ENCODE assay signal across 1 cellular context in the genomic region with DNA sequence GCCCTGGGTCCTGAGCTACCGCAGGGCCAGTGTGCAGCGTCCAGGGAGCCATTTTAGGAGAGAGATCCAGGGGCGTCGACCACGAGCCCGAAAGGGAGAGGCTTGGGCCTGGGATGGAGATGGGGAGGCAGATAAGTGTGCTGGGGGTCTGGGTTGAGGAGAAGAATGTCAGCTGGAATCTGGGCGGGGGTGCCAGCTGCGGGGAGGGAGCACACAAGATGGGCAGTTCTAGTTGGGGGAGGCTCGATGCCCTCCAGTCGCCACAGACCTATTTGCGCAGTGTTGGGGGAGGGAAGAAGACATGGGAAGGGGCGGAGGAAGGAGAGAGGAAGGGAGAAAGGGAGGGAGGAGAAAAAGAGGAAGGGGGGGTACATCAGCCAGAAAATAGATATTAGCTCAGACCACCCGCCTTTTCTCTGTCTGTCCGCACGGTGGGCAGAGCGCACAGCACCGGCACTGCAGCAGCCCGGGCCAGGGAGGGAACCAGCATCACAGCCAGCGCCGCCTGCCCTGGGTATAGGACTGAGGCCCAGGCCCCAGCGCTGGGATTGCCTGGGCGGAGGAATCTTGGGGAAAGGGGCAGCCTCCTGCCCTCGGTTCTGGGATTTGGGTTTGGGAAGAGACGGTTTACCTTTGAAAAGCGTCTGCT.
TF ChIP-seq lines count a peak whose summit lies in the region.

No MANE protein-coding gene starts in this region.

TF ChIP-seq in HEK293, 187 proteins besides CTCF, POLR2A, EP300 and RAD21 (continued from another document and continues in another):
- TF ChIP-seq, protein P1, sequence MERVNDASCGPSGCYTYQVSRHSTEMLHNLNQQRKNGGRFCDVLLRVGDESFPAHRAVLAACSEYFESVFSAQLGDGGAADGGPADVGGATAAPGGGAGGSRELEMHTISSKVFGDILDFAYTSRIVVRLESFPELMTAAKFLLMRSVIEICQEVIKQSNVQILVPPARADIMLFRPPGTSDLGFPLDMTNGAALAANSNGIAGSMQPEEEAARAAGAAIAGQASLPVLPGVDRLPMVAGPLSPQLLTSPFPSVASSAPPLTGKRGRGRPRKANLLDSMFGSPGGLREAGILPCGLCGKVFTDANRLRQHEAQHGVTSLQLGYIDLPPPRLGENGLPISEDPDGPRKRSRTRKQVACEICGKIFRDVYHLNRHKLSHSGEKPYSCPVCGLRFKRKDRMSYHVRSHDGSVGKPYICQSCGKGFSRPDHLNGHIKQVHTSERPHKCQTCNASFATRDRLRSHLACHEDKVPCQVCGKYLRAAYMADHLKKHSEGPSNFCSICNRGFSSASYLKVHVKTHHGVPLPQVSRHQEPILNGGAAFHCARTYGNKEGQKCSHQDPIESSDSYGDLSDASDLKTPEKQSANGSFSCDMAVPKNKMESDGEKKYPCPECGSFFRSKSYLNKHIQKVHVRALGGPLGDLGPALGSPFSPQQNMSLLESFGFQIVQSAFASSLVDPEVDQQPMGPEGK (tag by site-specific recombination; IDR thresholded peaks at IDR 0.05) = peak; percentile 98
- TF ChIP-seq ZFP69B (tag by site-specific recombination; IDR thresholded peaks at IDR 0.05) (peak; percentile 21; the same call in 1 of the 2 replicates), ZSCAN30 (tag by site-specific recombination; IDR thresholded peaks at IDR 0.05) (0 out of 2 replicates have a peak, but pooled peaks have one; percentile 23), ZNF660 (tag by site-specific recombination; IDR thresholded peaks at IDR 0.05) (0 out of 2 replicates have a peak, but pooled peaks have one; percentile 35), FEZF1 (tag by site-specific recombination; IDR thresholded peaks at IDR 0.05) (peak; percentile 53), SP7 (tag by site-specific recombination; IDR thresholded peaks at IDR 0.05) (0 out of 2 replicates have a peak, but pooled peaks have one; percentile 21), GLIS2 (tag by site-specific recombination; IDR thresholded peaks at IDR 0.05) (peak; percentile 74), TRIM28 (IDR thresholded peaks at IDR 0.05; ENCODE audit: borderline replicate concordance, low read length) (peak; percentile 56; the same call in 1 of the 2 replicates), ZNF26 (tag by site-specific recombination; IDR thresholded peaks at IDR 0.05) (no peak), ZXDB (tag by site-specific recombination; IDR thresholded peaks at IDR 0.05) (peak; percentile 70), ZNF274 (IDR thresholded peaks at IDR 0.05; ENCODE audit: low read length) (no peak), ZNF274 (tag by site-specific recombination; IDR thresholded peaks at IDR 0.05; ENCODE audit: borderline replicate concordance) (no peak), ZNF366 (tag by site-specific recombination; conservative IDR thresholded peaks at IDR 0.05) (peak; percentile 87), ZNF248 (tag by site-specific recombination; IDR thresholded peaks at IDR 0.05) (no peak), ZNF692 (tag by site-specific recombination; IDR thresholded peaks at IDR 0.05) (peak; percentile 58), KLF7 (tag by site-specific recombination; IDR thresholded peaks at IDR 0.05; ENCODE audit: borderline replicate concordance) (peak; percentile 67; the same call in 1 of the 2 replicates), REPIN1 (tag by site-specific recombination; IDR thresholded peaks at IDR 0.05; ENCODE audit: low read depth) (no peak), ZNF18 (tag by site-specific recombination; IDR thresholded peaks at IDR 0.05) (no peak), KLF8 (tag by site-specific recombination; IDR thresholded peaks at IDR 0.05) (peak; percentile 96), ZBTB10 (tag by site-specific recombination; IDR thresholded peaks at IDR 0.05) (peak; percentile 77), ZNF623 (tag by site-specific recombination; IDR thresholded peaks at IDR 0.05) (no peak), ZNF76 (tag by site-specific recombination; IDR thresholded peaks at IDR 0.05; ENCODE audit: borderline replicate concordance, low read depth) (peak; percentile 77), PBX3 (CRISPR knock-in tag; IDR thresholded peaks at IDR 0.05) (no peak), ZNF341 (tag by site-specific recombination; IDR thresholded peaks at IDR 0.05; ENCODE audit: low read depth) (peak; percentile 95), ZEB2 (tag by site-specific recombination; IDR thresholded peaks at IDR 0.05) (peak; percentile 67; the same call in 1 of the 2 replicates), ZIC2 (tag by site-specific recombination; IDR thresholded peaks at IDR 0.05) (peak; percentile 12; the same call in 1 of the 2 replicates), ZNF704 (tag by site-specific recombination; IDR thresholded peaks at IDR 0.05) (no peak)
- TF ChIP-seq, protein P2, sequence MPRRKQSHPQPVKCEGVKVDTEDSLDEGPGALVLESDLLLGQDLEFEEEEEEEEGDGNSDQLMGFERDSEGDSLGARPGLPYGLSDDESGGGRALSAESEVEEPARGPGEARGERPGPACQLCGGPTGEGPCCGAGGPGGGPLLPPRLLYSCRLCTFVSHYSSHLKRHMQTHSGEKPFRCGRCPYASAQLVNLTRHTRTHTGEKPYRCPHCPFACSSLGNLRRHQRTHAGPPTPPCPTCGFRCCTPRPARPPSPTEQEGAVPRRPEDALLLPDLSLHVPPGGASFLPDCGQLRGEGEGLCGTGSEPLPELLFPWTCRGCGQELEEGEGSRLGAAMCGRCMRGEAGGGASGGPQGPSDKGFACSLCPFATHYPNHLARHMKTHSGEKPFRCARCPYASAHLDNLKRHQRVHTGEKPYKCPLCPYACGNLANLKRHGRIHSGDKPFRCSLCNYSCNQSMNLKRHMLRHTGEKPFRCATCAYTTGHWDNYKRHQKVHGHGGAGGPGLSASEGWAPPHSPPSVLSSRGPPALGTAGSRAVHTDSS (tag by site-specific recombination; IDR thresholded peaks at IDR 0.05) = peak; percentile 88
- TF ChIP-seq, protein P3, sequence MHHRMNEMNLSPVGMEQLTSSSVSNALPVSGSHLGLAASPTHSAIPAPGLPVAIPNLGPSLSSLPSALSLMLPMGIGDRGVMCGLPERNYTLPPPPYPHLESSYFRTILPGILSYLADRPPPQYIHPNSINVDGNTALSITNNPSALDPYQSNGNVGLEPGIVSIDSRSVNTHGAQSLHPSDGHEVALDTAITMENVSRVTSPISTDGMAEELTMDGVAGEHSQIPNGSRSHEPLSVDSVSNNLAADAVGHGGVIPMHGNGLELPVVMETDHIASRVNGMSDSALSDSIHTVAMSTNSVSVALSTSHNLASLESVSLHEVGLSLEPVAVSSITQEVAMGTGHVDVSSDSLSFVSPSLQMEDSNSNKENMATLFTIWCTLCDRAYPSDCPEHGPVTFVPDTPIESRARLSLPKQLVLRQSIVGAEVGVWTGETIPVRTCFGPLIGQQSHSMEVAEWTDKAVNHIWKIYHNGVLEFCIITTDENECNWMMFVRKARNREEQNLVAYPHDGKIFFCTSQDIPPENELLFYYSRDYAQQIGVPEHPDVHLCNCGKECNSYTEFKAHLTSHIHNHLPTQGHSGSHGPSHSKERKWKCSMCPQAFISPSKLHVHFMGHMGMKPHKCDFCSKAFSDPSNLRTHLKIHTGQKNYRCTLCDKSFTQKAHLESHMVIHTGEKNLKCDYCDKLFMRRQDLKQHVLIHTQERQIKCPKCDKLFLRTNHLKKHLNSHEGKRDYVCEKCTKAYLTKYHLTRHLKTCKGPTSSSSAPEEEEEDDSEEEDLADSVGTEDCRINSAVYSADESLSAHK (tag by site-specific recombination; IDR thresholded peaks at IDR 0.05) = no peak
- TF ChIP-seq, protein P4, sequence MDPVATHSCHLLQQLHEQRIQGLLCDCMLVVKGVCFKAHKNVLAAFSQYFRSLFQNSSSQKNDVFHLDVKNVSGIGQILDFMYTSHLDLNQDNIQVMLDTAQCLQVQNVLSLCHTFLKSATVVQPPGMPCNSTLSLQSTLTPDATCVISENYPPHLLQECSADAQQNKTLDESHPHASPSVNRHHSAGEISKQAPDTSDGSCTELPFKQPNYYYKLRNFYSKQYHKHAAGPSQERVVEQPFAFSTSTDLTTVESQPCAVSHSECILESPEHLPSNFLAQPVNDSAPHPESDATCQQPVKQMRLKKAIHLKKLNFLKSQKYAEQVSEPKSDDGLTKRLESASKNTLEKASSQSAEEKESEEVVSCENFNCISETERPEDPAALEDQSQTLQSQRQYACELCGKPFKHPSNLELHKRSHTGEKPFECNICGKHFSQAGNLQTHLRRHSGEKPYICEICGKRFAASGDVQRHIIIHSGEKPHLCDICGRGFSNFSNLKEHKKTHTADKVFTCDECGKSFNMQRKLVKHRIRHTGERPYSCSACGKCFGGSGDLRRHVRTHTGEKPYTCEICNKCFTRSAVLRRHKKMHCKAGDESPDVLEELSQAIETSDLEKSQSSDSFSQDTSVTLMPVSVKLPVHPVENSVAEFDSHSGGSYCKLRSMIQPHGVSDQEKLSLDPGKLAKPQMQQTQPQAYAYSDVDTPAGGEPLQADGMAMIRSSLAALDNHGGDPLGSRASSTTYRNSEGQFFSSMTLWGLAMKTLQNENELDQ (tag by site-specific recombination; IDR thresholded peaks at IDR 0.05; ENCODE audit: low read depth) = no peak
